14 cellular contexts compared by ENCODE assay signal in the genomic region with DNA sequence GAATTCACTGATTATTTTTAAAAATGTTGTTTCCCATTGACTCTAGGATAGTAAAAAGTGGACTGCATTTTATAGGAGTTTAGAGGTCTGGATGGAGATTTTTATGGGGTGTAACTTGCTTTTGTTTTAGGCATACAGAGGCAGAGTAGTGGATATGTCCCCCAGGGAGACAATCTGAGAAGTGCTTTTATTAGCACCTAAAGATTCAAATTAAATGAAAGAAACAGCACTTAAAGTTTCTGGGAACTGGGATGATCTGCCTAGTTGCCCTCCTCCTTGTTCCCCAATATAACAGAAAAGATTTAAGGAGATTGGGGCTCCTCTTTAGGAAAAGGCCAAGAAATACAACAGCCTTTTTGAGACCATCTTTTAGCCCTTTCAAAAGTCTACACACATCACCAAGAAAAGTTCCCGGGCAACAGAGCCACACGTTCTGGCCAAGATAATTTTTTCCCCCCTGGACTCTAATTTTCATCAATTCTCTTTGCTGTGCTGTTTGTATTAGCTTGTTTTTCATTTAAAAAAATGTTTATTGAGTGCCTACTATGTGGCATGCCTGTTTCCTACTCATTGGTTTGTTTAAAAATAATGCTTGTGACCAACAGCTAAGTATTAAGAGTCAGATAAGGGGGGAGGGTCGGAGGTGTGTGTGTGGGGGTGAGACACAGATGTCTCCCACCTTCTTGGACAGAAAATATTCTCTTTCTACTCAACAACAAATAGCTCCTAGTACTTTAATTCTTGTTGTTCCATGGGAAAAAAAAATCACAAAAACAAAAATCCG. TPM values are rescaled to one million over a fixed set of nuclear protein-coding genes. Genes with fewer than 3 reads are reported as not detected.
DNase-seq lines count a peak whose midpoint lies in the region; ATAC-seq and TF ChIP-seq lines count a peak whose summit lies in the region.
"Had no signal": no experiment of that assay in that cellular context is flagged by ENCODE, and none has a peak within 500 bp of the region (broad histone marks: within the 10 kb centered on the region; RNA-seq: fewer than 3 reads in every experiment).

No MANE protein-coding gene starts in this region.

- in situ Hi-C loops in SK-MEL-5 (cut with HindIII; ENCODE audit: low pct_unique_long_range_greater_than_20kb, low sequenced_read_pairs): no loop called here

- H3K9me3 ChIP-seq in iPS-20b (ENCODE audit: insufficient read depth, low read depth, low read length) (no peaks in the 10 kb centered on the region), esophagus squamous epithelium (no peaks in the 10 kb centered on the region)

- H3K27ac Mint-ChIP-seq in activated naive CD4-positive, alpha-beta T cell treated with anti-CD3 and anti-CD28 coated beads, Interleukin-2, amount 10 ng/mL, durations not matched to agents 7 days and 5 days: no peak overlapping the region
- peak overlapping the region; percentile 71 for H3K27ac Mint-ChIP-seq in stimulated activated naive B cell treated with anti-CD40 and anti-IgM and Interleukin-4, amounts not matched to agents 10 μg/mL and 1 μg/mL and 100 μg/mL, for 72 hours
- H3K27ac Mint-ChIP-seq: activated naive CD8-positive, alpha-beta T cell treated with anti-CD3 and anti-CD28 coated beads, Interleukin-2, amount 10 ng/mL, durations not matched to agents 7 days and 5 days had no signal

- H3K27me3 ChIP-seq in iPS-20b (ENCODE audit: insufficient read depth, low read length) (no peaks in the 10 kb centered on the region), esophagus squamous epithelium (peaks cover 33 to 100% (median 63%) of the 10 kb centered on the region in 4 donors)

- peak overlapping the region; percentile 100 for H3K9ac ChIP-seq in iPS-20b (ENCODE audit: low read depth, low read length)

- H3K4me1 ChIP-seq in iPS-20b (ENCODE audit: insufficient read depth, low read length): peaks cover 40% of the 10 kb centered on the region; the same call in 1 of the 2 replicates
- H3K4me1 ChIP-seq in esophagus squamous epithelium: peaks cover 6 to 35% (median 26%) of the 10 kb centered on the region in 3 donors

- WGBS in esophagus squamous epithelium, 2 donors: 23 to 36% methylated on average over 4 of the region's 4 CpGs

- peaks cover 85% of the 10 kb centered on the region for H3K27me3 Mint-ChIP-seq in activated naive CD4-positive, alpha-beta T cell treated with anti-CD3 and anti-CD28 coated beads, Interleukin-2, amount 10 ng/mL, durations not matched to agents 7 days and 5 days
- H3K27me3 Mint-ChIP-seq in stimulated activated naive B cell treated with anti-CD40 and anti-IgM and Interleukin-4, amounts not matched to agents 10 μg/mL and 1 μg/mL and 100 μg/mL, for 72 hours: peaks cover 71 to 86% of the 10 kb centered on the region in 2 donors

- peak overlapping the region; percentile 16 for H3K4me3 Mint-ChIP-seq in activated naive CD4-positive, alpha-beta T cell treated with anti-CD3 and anti-CD28 coated beads, Interleukin-2, amount 10 ng/mL, durations not matched to agents 7 days and 5 days
- H3K4me3 Mint-ChIP-seq in stimulated activated naive B cell treated with anti-CD40 and anti-IgM and Interleukin-4, amounts not matched to agents 10 μg/mL and 1 μg/mL and 100 μg/mL, for 72 hours: peak overlapping the region; percentile 44 to 53
- H3K4me3 Mint-ChIP-seq: activated naive CD8-positive, alpha-beta T cell treated with anti-CD3 and anti-CD28 coated beads, Interleukin-2, amount 10 ng/mL, durations not matched to agents 7 days and 5 days had no signal

- CTCF ChIA-PET in activated naive CD4-positive, alpha-beta T cell treated with anti-CD3 and anti-CD28 coated beads, Interleukin-2, amount 10 ng/mL, durations not matched to agents 7 days and 5 days (lab: Charles Lee): interaction anchor here (1.1 kb wide), 1 partner anchor 271 kb away, joined by 5 read pairs; no protein-coding TSS in a partner anchor

- H3K27ac ChIP-seq in iPS-20b (ENCODE audit: low read length) (peak overlapping the region; percentile 98), esophagus squamous epithelium (no peak overlapping the region)

- no peak for TF ChIP-seq CTCF in esophagus squamous epithelium (IDR thresholded peaks at IDR 0.05)

- peaks cover 1% of the 10 kb centered on the region for H3K36me3 Mint-ChIP-seq in activated naive CD4-positive, alpha-beta T cell treated with anti-CD3 and anti-CD28 coated beads, Interleukin-2, amount 10 ng/mL, durations not matched to agents 7 days and 5 days
- peaks cover 0 to 3% of the 10 kb centered on the region in 2 donors for H3K36me3 Mint-ChIP-seq in stimulated activated naive B cell treated with anti-CD40 and anti-IgM and Interleukin-4, amounts not matched to agents 10 μg/mL and 1 μg/mL and 100 μg/mL, for 72 hours
- H3K36me3 Mint-ChIP-seq: activated naive CD8-positive, alpha-beta T cell treated with anti-CD3 and anti-CD28 coated beads, Interleukin-2, amount 10 ng/mL, durations not matched to agents 7 days and 5 days had no signal

- no peak for DNase-seq in activated naive CD4-positive, alpha-beta T cell treated with anti-CD3 and anti-CD28 coated beads, Interleukin-2, amount 10 ng/mL, durations not matched to agents 7 days and 5 days
- DNase-seq in activated naive CD4-positive, alpha-beta T cell (lab: John Stamatoyannopoulos, UW): no peak
- DNase-seq in SK-MEL-5 (ENCODE audit: low read depth, low spot score) (peak; percentile 32), esophagus squamous epithelium (lab: John Stamatoyannopoulos, UW) (no peak), GM03348 (ENCODE audit: low spot score) (no peak), EL (no peak)
- no peak for DNase-seq in stimulated activated naive B cell treated with anti-CD40 and anti-IgM and Interleukin-4, amounts not matched to agents 10 μg/mL and 1 μg/mL and 100 μg/mL, for 72 hours
- DNase-seq: activated naive CD8-positive, alpha-beta T cell treated with anti-CD3 and anti-CD28 coated beads, Interleukin-2, amount 10 ng/mL, durations not matched to agents 7 days and 5 days; GDM1; NCI-H187 treated with DMSO at 0.1 percent for 48 hours; stimulated activated CD4-positive, alpha-beta T cell treated with anti-CD3 and anti-CD28 coated beads, Interleukin-2, amount 100 ng/mL, for 48 hours had no signal

- no peaks in the 10 kb centered on the region for H3K9me3 Mint-ChIP-seq in activated naive CD4-positive, alpha-beta T cell treated with anti-CD3 and anti-CD28 coated beads, Interleukin-2, amount 10 ng/mL, durations not matched to agents 7 days and 5 days
- H3K9me3 Mint-ChIP-seq in stimulated activated naive B cell treated with anti-CD40 and anti-IgM and Interleukin-4, amounts not matched to agents 10 μg/mL and 1 μg/mL and 100 μg/mL, for 72 hours: no peaks in the 10 kb centered on the region
- H3K9me3 Mint-ChIP-seq: activated naive CD8-positive, alpha-beta T cell treated with anti-CD3 and anti-CD28 coated beads, Interleukin-2, amount 10 ng/mL, durations not matched to agents 7 days and 5 days had no signal

- no peak for ATAC-seq in stimulated activated naive B cell treated with anti-CD40 and anti-IgM and Interleukin-4, amounts not matched to agents 10 μg/mL and 1 μg/mL and 100 μg/mL, for 72 hours (replicated peaks)
- ATAC-seq: activated CD4-positive, CD25-positive, alpha-beta regulatory T cell treated with anti-CD3 and anti-CD28 coated beads, Interleukin-2, amount 50 U/mL, for 24 hours had no signal

- peaks cover 32% of the 10 kb centered on the region for H3K4me1 Mint-ChIP-seq in activated naive CD4-positive, alpha-beta T cell treated with anti-CD3 and anti-CD28 coated beads, Interleukin-2, amount 10 ng/mL, durations not matched to agents 7 days and 5 days
- H3K4me1 Mint-ChIP-seq in stimulated activated naive B cell treated with anti-CD40 and anti-IgM and Interleukin-4, amounts not matched to agents 10 μg/mL and 1 μg/mL and 100 μg/mL, for 72 hours: peaks cover 17 to 41% of the 10 kb centered on the region in 2 donors

- no peak for TF ChIP-seq POLR2A in esophagus squamous epithelium (IDR thresholded peaks at IDR 0.05)

- intact Hi-C loops in esophagus squamous epithelium (cut with DNase I): no loop called here

- H3K4me3 ChIP-seq in iPS-20b (ENCODE audit: low read length) (peak overlapping the region; percentile 90), esophagus squamous epithelium (no peak overlapping the region)

- peaks cover 5% of the 10 kb centered on the region; the same call in 1 of the 2 replicates for H3K36me3 ChIP-seq in iPS-20b (ENCODE audit: insufficient read depth, low read depth, low read length)
- no peaks in the 10 kb centered on the region for H3K36me3 ChIP-seq in esophagus squamous epithelium

RNA-seq across cellular contexts. Expression of gene IGF2BP1, which starts 2.4 kb away (rescaled TPM):
- 8.6 and 9.4 TPM in 2 replicates for total RNA-seq in SK-MEL-5 (2014; rRNA removed; shearing (Covaris generic))
- 8.5 and 12.5 TPM in 2 replicates for polyA plus RNA-seq in SK-MEL-5 (2015; cell fraction: cytosol; rRNA removed)
- polyA plus RNA-seq in SK-MEL-5 (2015; cell fraction: nucleus; rRNA removed): 20.1 and 28.7 TPM in 2 replicates
- not detected for total RNA-seq in esophagus squamous epithelium
- total RNA-seq: activated naive CD8-positive, alpha-beta T cell treated with anti-CD3 and anti-CD28 coated beads, Interleukin-2, amount 10 ng/mL, durations not matched to agents 7 days and 5 days had no signal

RNA-seq across cellular contexts. Expression of gene GIP, which starts 26.3 kb away (rescaled TPM):
- not detected in 2 replicates for total RNA-seq in SK-MEL-5 (2014; rRNA removed; shearing (Covaris generic))
- polyA plus RNA-seq in SK-MEL-5 (2015; cell fraction: cytosol; rRNA removed): not detected in 2 replicates
- polyA plus RNA-seq in SK-MEL-5 (2015; cell fraction: nucleus; rRNA removed): not detected in 2 replicates
- total RNA-seq in esophagus squamous epithelium: not detected
- total RNA-seq: activated naive CD8-positive, alpha-beta T cell treated with anti-CD3 and anti-CD28 coated beads, Interleukin-2, amount 10 ng/mL, durations not matched to agents 7 days and 5 days; myocyte had no signal

RNA-seq across cellular contexts. Expression of gene SNF8, which starts 50.1 kb away (rescaled TPM):
- total RNA-seq in SK-MEL-5 (2014; rRNA removed; shearing (Covaris generic)): 117 and 132 TPM in 2 replicates
- polyA plus RNA-seq in SK-MEL-5 (2015; cell fraction: cytosol; rRNA removed): 195 and 228 TPM in 2 replicates
- polyA plus RNA-seq in SK-MEL-5 (2015; cell fraction: nucleus; rRNA removed): 87.4 and 118 TPM in 2 replicates
- total RNA-seq in esophagus squamous epithelium: 10 to 100 TPM; 39.0 to 64.7 (median 60.4) TPM
